Comparison of ENCODE assay signal across 8 cellular contexts in genomic region chr3:49028673-49029562, GRCh38. TPM values are rescaled to one million over a fixed set of nuclear protein-coding genes. Genes with fewer than 3 reads are reported as not detected.
DNase-seq lines count a peak whose midpoint lies in the region; ATAC-seq lines count a peak whose summit lies in the region.

IMPDH2 (minus strand) TSS chr3:49029398; CDS start chr3:49029350, 48 bp downstream.

- peak within 1 kb of the TSS; percentile 94 for H3K4me2 ChIP-seq in mesendoderm (ENCODE audit: low read length)

- peak within 1 kb of the TSS; percentile 36 for H3K4ac ChIP-seq in mesendoderm (ENCODE audit: low read depth, low read length)

- H3K9me3 ChIP-seq in endocrine pancreas (ENCODE audit: control insufficient read depth, low read length), result no peaks in the 10 kb centered on the region

- H3K9ac ChIP-seq in endocrine pancreas (ENCODE audit: control insufficient read depth, insufficient read depth, low read length) (peak within 1 kb of the TSS; percentile 92), mesendoderm (ENCODE audit: low read length) (peak within 1 kb of the TSS; percentile 77)

- H4K8ac ChIP-seq in mesendoderm (ENCODE audit: low read depth, low read length), result no peak within 1 kb of the TSS

- DNase-seq in CMK (ENCODE audit: low read depth) (peak; percentile 88), HT-29 (ENCODE audit: low spot score) (peak; percentile 88), NOMO-1 treated with DMSO at 0.1 percent for 48 hours (lab: John Stamatoyannopoulos, UW; ENCODE audit: unreplicated experiment) (peak; percentile 88), mesendoderm (peak; percentile 94)
- peak; percentile 84 to 87 for DNase-seq in activated CD8-positive, alpha-beta memory T cell treated with anti-CD3 and anti-CD28 coated beads for 4 hours (ENCODE audit: low read depth in 2 of 2)
- DNase-seq in stimulated activated CD8-positive, alpha-beta memory T cell treated with anti-CD3 and anti-CD28 coated beads, Interleukin-12 subunit alpha, Interleukin-12 subunit beta, amount 100 ng/mL, for 4 hours (ENCODE audit: low read depth), result peak; percentile 88

- H3K4me1 ChIP-seq in endocrine pancreas (ENCODE audit: control insufficient read depth, insufficient read depth, low read length), result no peaks in the 10 kb centered on the region
- H3K4me1 ChIP-seq in mesendoderm (ENCODE audit: control insufficient read depth, low read depth, low read length), result peaks cover 10% of the 10 kb centered on the region

- H4K5ac ChIP-seq in mesendoderm (ENCODE audit: low read length), result no peak within 1 kb of the TSS

- H3K56ac ChIP-seq in mesendoderm (ENCODE audit: low read length), result peak within 1 kb of the TSS; percentile 90

- H2BK15ac ChIP-seq in mesendoderm (replicated peaks; ENCODE audit: low read depth), result no peak within 1 kb of the TSS

- H3K4me3 ChIP-seq in endocrine pancreas (ENCODE audit: control insufficient read depth, insufficient read depth, low read length) (peak within 1 kb of the TSS; percentile 69), mesendoderm (ENCODE audit: low read length) (peak within 1 kb of the TSS; percentile 18)

- H3K23ac ChIP-seq in mesendoderm (ENCODE audit: low read length), result no peak within 1 kb of the TSS

- H3K27ac ChIP-seq in mesendoderm (ENCODE audit: low read depth, low read length), result peak within 1 kb of the TSS; percentile 24

- peaks cover 14% of the 10 kb centered on the region for H3K79me1 ChIP-seq in mesendoderm (ENCODE audit: low read length)

- H2BK5ac ChIP-seq in mesendoderm (ENCODE audit: low read length), result no peak within 1 kb of the TSS

- no CpG with 5 or more reads among the region's 55 CpGs for WGBS in mesendoderm (ENCODE audit: extremely low coverage, insufficient coverage, low lambda C conversion rate)

- H3K79me2 ChIP-seq in mesendoderm (ENCODE audit: control insufficient read depth, insufficient read depth, low read length), result peaks cover 10% of the 10 kb centered on the region

- peak; percentile 97 for ATAC-seq in GM19468 (IDR thresholded peaks at IDR 0.05; ENCODE audit: extremely low read depth, unreplicated experiment)

- no peak within 1 kb of the TSS for H2BK120ac ChIP-seq in mesendoderm (ENCODE audit: low read depth, low read length)

- peak within 1 kb of the TSS; percentile 90 for H2AK5ac ChIP-seq in mesendoderm (ENCODE audit: low read length)

- peak within 1 kb of the TSS; percentile 70 for H3K18ac ChIP-seq in mesendoderm (ENCODE audit: low read length)

- H3K36me3 ChIP-seq in endocrine pancreas (ENCODE audit: control insufficient read depth, insufficient read depth, low read length), result peaks cover 5% of the 10 kb centered on the region
- peaks cover 30% of the 10 kb centered on the region for H3K36me3 ChIP-seq in mesendoderm (ENCODE audit: control insufficient read depth, insufficient read depth, low read length)

- H3K27me3 ChIP-seq in endocrine pancreas (ENCODE audit: control insufficient read depth, insufficient read depth, low read length) (no peaks in the 10 kb centered on the region), mesendoderm (ENCODE audit: insufficient read depth, low read length, poor library complexity) (no peaks in the 10 kb centered on the region)

RNA-seq across cellular contexts. Expression of gene IMPDH2, which starts in this region (rescaled TPM):
- 265 and 282 TPM in 2 replicates for total RNA-seq in HT-29 (2014; rRNA removed; shearing (Covaris generic))
- polyA plus RNA-seq in mesendoderm (2013, experiment 1 of 2), result 301 TPM
- 302 TPM for polyA plus RNA-seq in mesendoderm (2013, experiment 2 of 2)

Comparison
In these comparisons a context has a peak if more than half of its experiments do, and no peak if none do; other contexts are left out.
1. Peak in every context shown above with its lines: DNase-seq, ATAC-seq, H3K4me3 ChIP-seq and H3K27ac ChIP-seq.